Comparison of ENCODE assay signal across 8 cellular contexts in the genomic region with DNA sequence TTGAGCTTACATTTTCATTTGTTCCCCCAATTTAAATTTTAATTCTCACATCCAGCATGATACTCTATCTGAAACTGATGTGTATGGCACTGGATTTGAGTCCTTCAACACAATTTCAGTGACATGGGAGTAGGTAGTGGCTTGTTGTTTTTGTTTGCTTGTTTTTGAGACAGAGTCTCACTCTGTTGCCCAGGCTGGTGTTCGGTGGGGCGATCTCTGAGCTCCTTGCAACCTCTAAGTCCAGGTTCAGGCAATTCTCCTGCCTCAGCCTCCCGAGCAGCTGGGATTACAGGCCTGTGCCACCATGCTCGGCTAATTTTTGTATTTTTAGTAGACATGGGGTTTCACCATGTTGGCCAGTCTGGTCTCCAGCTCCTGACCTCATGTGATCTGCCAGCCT. TPM values are rescaled to one million over a fixed set of nuclear protein-coding genes. Genes with fewer than 3 reads are reported as not detected.
A peak's percentile ranks its signal among the peaks of the same experiment; 100 is the strongest.
DNase-seq lines count a peak whose midpoint lies in the region; ATAC-seq and TF ChIP-seq lines count a peak whose summit lies in the region.
"Not testable (repeated sequence)": the region's sequence is repeated elsewhere in the genome, so short reads cannot be mapped to it uniquely, and the experiment has no call there.

No MANE protein-coding gene starts in this region.

- H3K79me2 ChIP-seq in parathyroid adenoma, result peaks cover 19% of the 10 kb centered on the region

- H3K4me1 ChIP-seq in CD4-positive, CD25-positive, alpha-beta regulatory T cell (ENCODE audit: control insufficient read depth, insufficient read depth, low read length, poor library complexity, severe bottlenecking), result peaks cover 27% of the 10 kb centered on the region
- H3K4me1 ChIP-seq in lung (ENCODE audit: control insufficient read depth in 2 of 2, insufficient read depth in 2 of 2, low read length in 2 of 2), result peaks cover 5 to 19% of the 10 kb centered on the region in 2 donors
- H3K4me1 ChIP-seq in parathyroid adenoma, result peaks cover 20% of the 10 kb centered on the region
- H3K4me1 ChIP-seq in thoracic aorta (ENCODE audit: control insufficient read depth in 1 of 2, low read depth in 2 of 2), result peaks cover 12 to 46% of the 10 kb centered on the region in 2 donors

- H3K36me3 ChIP-seq in CD4-positive, CD25-positive, alpha-beta regulatory T cell (ENCODE audit: control insufficient read depth, insufficient read depth, low read length); lung (ENCODE audit: control insufficient read depth in 2 of 2, insufficient read depth in 2 of 2, low read length in 2 of 2); parathyroid adenoma (ENCODE audit: control insufficient read depth, insufficient read depth, low read length); thoracic aorta: not testable (repeated sequence)

- H3K27me3 ChIP-seq in CD4-positive, CD25-positive, alpha-beta regulatory T cell (ENCODE audit: control insufficient read depth, insufficient read depth, low read length); lung (ENCODE audit: control insufficient read depth, insufficient read depth); parathyroid adenoma (ENCODE audit: control insufficient read depth, insufficient read depth, low read length); thoracic aorta (replicated peaks; ENCODE audit: insufficient read depth): not testable (repeated sequence)

- WGBS in lung, 2 donors, result 91 to 92% methylated on average over 4 of the region's 4 CpGs

- H3K9me3 Mint-ChIP-seq in CD4-positive, CD25-positive, alpha-beta regulatory T cell, result not testable (repeated sequence)

- not testable (repeated sequence) for DNase-seq in CD4-positive, CD25-positive, alpha-beta regulatory T cell; Jurkat, Clone E6-1 (ENCODE audit: low read depth, low spot score); epithelial cell of proximal tubule (ENCODE audit: low read depth); lung (ENCODE audit: low spot score); thoracic aorta (ENCODE audit: low spot score)

- H3K9me3 ChIP-seq in CD4-positive, CD25-positive, alpha-beta regulatory T cell (ENCODE audit: control insufficient read depth in 2 of 2, low read length in 2 of 2); lung (ENCODE audit: control insufficient read depth in 2 of 2, insufficient read depth in 1 of 2, low read length in 1 of 2); parathyroid adenoma (ENCODE audit: control insufficient read depth, low read length); thoracic aorta: not testable (repeated sequence)

- peaks cover 5 to 52% (median 32%) of the 10 kb centered on the region in 4 donors for H3K4me1 Mint-ChIP-seq in CD4-positive, CD25-positive, alpha-beta regulatory T cell

- H3K4me3 ChIP-seq in CD4-positive, CD25-positive, alpha-beta regulatory T cell (ENCODE audit: low read depth, low read length), result peak overlapping the region; percentile 98
- peak overlapping the region; percentile 91 for H3K4me3 ChIP-seq in Jurkat, Clone E6-1 (ENCODE audit: low read length)
- H3K4me3 ChIP-seq in epithelial cell of proximal tubule (ENCODE audit: low read depth, low read length) (peak overlapping the region; percentile 76), parathyroid adenoma (ENCODE audit: low read depth, low read length) (peak overlapping the region; percentile 75)
- H3K4me3 ChIP-seq in lung, thoracic aorta: not testable (repeated sequence)

- not testable (repeated sequence) for H3K27me3 Mint-ChIP-seq in CD4-positive, CD25-positive, alpha-beta regulatory T cell

- not testable (repeated sequence) for ATAC-seq in CD4-positive, CD25-positive, alpha-beta regulatory T cell (ENCODE audit: low read depth in 2 of 2); lung (ENCODE audit: insufficient read depth, low FRiP score); thoracic aorta (ENCODE audit: insufficient number of reproducible peaks, low FRiP score, low read depth)

- peak overlapping the region; percentile 93 for H3K27ac ChIP-seq in CD4-positive, CD25-positive, alpha-beta regulatory T cell (ENCODE audit: insufficient read depth, low read length, poor library complexity, severe bottlenecking)
- H3K27ac ChIP-seq in VCaP, result peak overlapping the region; percentile 100
- H3K27ac ChIP-seq in angular gyrus (ENCODE audit: low read depth, low read length), result peak overlapping the region; percentile 100
- H3K27ac ChIP-seq in lung (ENCODE audit: low read depth in 1 of 2, low read length in 1 of 2), result peak overlapping the region; percentile 95 to 98
- peak overlapping the region; percentile 97 for H3K27ac ChIP-seq in parathyroid adenoma
- H3K27ac ChIP-seq in thoracic aorta, result peak overlapping the region; percentile 91 to 98

- peak overlapping the region; percentile 84 for H3K4me2 ChIP-seq in parathyroid adenoma (ENCODE audit: low read length)

- peak overlapping the region; percentile 80 for H2AFZ ChIP-seq in parathyroid adenoma

- TF ChIP-seq CTCF in VCaP (conservative IDR thresholded peaks at IDR 0.05); epithelial cell of proximal tubule (conservative IDR thresholded peaks at IDR 0.05; ENCODE audit: low read depth, low read length); lung (IDR thresholded peaks at IDR 0.05; ENCODE audit: control extremely low read depth, extremely low read depth); parathyroid adenoma (IDR thresholded peaks at IDR 0.05); thoracic aorta (IDR thresholded peaks at IDR 0.05): not testable (repeated sequence)

- H3K9ac ChIP-seq in parathyroid adenoma, result not testable (repeated sequence)

- H3K4me3 Mint-ChIP-seq in CD4-positive, CD25-positive, alpha-beta regulatory T cell, result peak overlapping the region; percentile 89 to 97 (median 94)

- H3K36me3 Mint-ChIP-seq in CD4-positive, CD25-positive, alpha-beta regulatory T cell, result not testable (repeated sequence)

- H3K27ac Mint-ChIP-seq in CD4-positive, CD25-positive, alpha-beta regulatory T cell, result peak overlapping the region; percentile 97 to 99 (median 99)

RNA-seq across cellular contexts. Expression of a gene that starts 1.3 kb away (rescaled TPM):
- 24.0 TPM for total RNA-seq in CD4-positive, CD25-positive, alpha-beta regulatory T cell
- polyA plus RNA-seq in CD4-positive, CD25-positive, alpha-beta regulatory T cell, result 1 to 10 TPM; 3.8 to 5.7 (median 4.5) TPM
- polyA plus RNA-seq in Jurkat, Clone E6-1 (2012; ENCODE audit: insufficient read depth, insufficient read length), result 16.2 TPM
- total RNA-seq in epithelial cell of proximal tubule, result 27.3 and 42.2 TPM in 2 replicates
- total RNA-seq in lung, result 10 to 100 TPM; 34.4 to 38.9 TPM
- 10 to 100 TPM; 14.6 to 15.7 TPM for polyA plus RNA-seq in lung
- total RNA-seq in thoracic aorta, result 10 to 100 TPM; 38.6 to 61.9 TPM

RNA-seq across cellular contexts. Expression of a gene that starts 10.3 kb away (rescaled TPM):
- total RNA-seq in CD4-positive, CD25-positive, alpha-beta regulatory T cell, result 143 TPM
- polyA plus RNA-seq in CD4-positive, CD25-positive, alpha-beta regulatory T cell, result 10 to 100 TPM; 44.9 to 54.0 (median 48.9) TPM
- 241 TPM for polyA plus RNA-seq in Jurkat, Clone E6-1 (2012; ENCODE audit: insufficient read depth, insufficient read length)
- total RNA-seq in epithelial cell of proximal tubule (25.8 and 54.1 TPM in 2 replicates), lung (100 to 1,000 TPM in 1 of 2 donors, 10 to 100 TPM in 1; 80.4 to 188 TPM), thoracic aorta (100 to 1,000 TPM in 1 of 2 donors, 10 to 100 TPM in 1; 60.8 to 136 TPM)
- 10 to 100 TPM; 38.1 to 98.4 TPM for polyA plus RNA-seq in lung

RNA-seq across cellular contexts. Expression of a gene that starts 58.3 kb away (rescaled TPM):
- not detected for total RNA-seq in CD4-positive, CD25-positive, alpha-beta regulatory T cell
- not detected for polyA plus RNA-seq in CD4-positive, CD25-positive, alpha-beta regulatory T cell
- polyA plus RNA-seq in Jurkat, Clone E6-1 (2012; ENCODE audit: insufficient read depth, insufficient read length), result not detected
- total RNA-seq in epithelial cell of proximal tubule, result not detected in 2 replicates
- not detected for total RNA-seq in lung
- polyA plus RNA-seq in lung, result not detected
- total RNA-seq in thoracic aorta, result not detected
